In genomic region chr1:19315378-19316206, GRCh38 we compare ENCODE assay signal across 8 cellular contexts. TPM values are rescaled to one million over a fixed set of nuclear protein-coding genes. Genes with fewer than 3 reads are reported as not detected.
A peak's percentile ranks its signal among the peaks of the same experiment; 100 is the strongest.
DNase-seq lines count a peak whose midpoint lies in the region; ATAC-seq and TF ChIP-seq lines count a peak whose summit lies in the region.

No MANE protein-coding gene starts in this region.

- no peaks in the 10 kb centered on the region for H3K9me3 ChIP-seq in MG63

- peak overlapping the region; percentile 81 for H3K27ac Mint-ChIP-seq in HFFc6

- no peak overlapping the region for H3K4me3 ChIP-seq in MG63

- peak overlapping the region; percentile 38; the same call in 1 of the 2 replicates for H3K4me3 Mint-ChIP-seq in HFFc6

- peaks cover 5% of the 10 kb centered on the region for H3K27me3 Mint-ChIP-seq in HFFc6 (ENCODE audit: insufficient read depth)

- peaks cover 10% of the 10 kb centered on the region for H3K36me3 ChIP-seq in MG63

- H3K36me3 Mint-ChIP-seq in HFFc6 (ENCODE audit: low read depth): peaks cover 13% of the 10 kb centered on the region; the same call in 1 of the 2 replicates

- no peaks in the 10 kb centered on the region for H3K27me3 ChIP-seq in MG63

- ATAC-seq in left ventricle myocardium superior (no peak), GM21717 (IDR thresholded peaks at IDR 0.05; ENCODE audit: unreplicated experiment) (no peak)

- H3K4me1 Mint-ChIP-seq in HFFc6 (ENCODE audit: low read depth): peaks cover 44% of the 10 kb centered on the region

- H3K9me3 Mint-ChIP-seq in HFFc6: no peaks in the 10 kb centered on the region

- peak; percentile 80 for DNase-seq in GF-D8 (lab: John Stamatoyannopoulos, UW)
- peak; percentile 27 for DNase-seq in HFFc6
- DNase-seq in SW480 (ENCODE audit: low spot score): peak; percentile 32
- DNase-seq in lung microvascular endothelial cell (ENCODE audit: low read depth in 2 of 2): peak; percentile 53 to 70
- DNase-seq in left ventricle myocardium superior: no peak
- DNase-seq in MG63: no peak
- DNase-seq in Ammon's horn (ENCODE audit: low spot score): no peak

- no peak for TF ChIP-seq CTCF in HFFc6 (IDR thresholded peaks at IDR 0.05)

- intact Hi-C loops in left ventricle myocardium superior (cut with micrococcal nuclease): no loop called here

RNA-seq across cellular contexts. Expression of gene SLC66A1, which starts 3.5 kb away (rescaled TPM):
- 10 to 100 TPM; 13.3 to 15.6 (median 14.2) TPM for total RNA-seq in HFFc6 (2021; fragmentation: NEBNext Ultra II Directional; extraction: Animal tissue kit (Norgen Biotek cat#: 25700))
- total RNA-seq in lung microvascular endothelial cell (10.7 and 12.3 TPM in 2 replicates), left ventricle myocardium superior (7.5 TPM)
- 15.9 and 19.9 TPM in 2 replicates for total RNA-seq in MG63 (2014; rRNA removed; shearing (Covaris generic); ENCODE audit: low replicate concordance)

RNA-seq across cellular contexts. Expression of gene AKR7A2, which starts 3.6 kb away (rescaled TPM):
- total RNA-seq in HFFc6 (2021; fragmentation: NEBNext Ultra II Directional; extraction: Animal tissue kit (Norgen Biotek cat#: 25700)): 10 to 100 TPM; 62.8 to 74.2 (median 69.4) TPM
- 42.1 and 48.6 TPM in 2 replicates for total RNA-seq in lung microvascular endothelial cell
- 48.7 TPM for total RNA-seq in left ventricle myocardium superior
- total RNA-seq in MG63 (2014; rRNA removed; shearing (Covaris generic); ENCODE audit: low replicate concordance): 62.1 and 83.3 TPM in 2 replicates

RNA-seq across cellular contexts. Expression of gene AKR7A3, which starts 27.0 kb away (rescaled TPM):
- under 1 TPM in 5 of 6 experiments, not detected in 1; 0.12 to 0.46 (median 0.27) TPM for total RNA-seq in HFFc6 (2021; fragmentation: NEBNext Ultra II Directional; extraction: Animal tissue kit (Norgen Biotek cat#: 25700))
- total RNA-seq in lung microvascular endothelial cell (under 0.01 and 0.22 TPM in 2 replicates), left ventricle myocardium superior (0.20 TPM)
- 0.95 TPM in 1 of 2 replicates, not detected in the other for total RNA-seq in MG63 (2014; rRNA removed; shearing (Covaris generic); ENCODE audit: low replicate concordance)

Comparison
In these comparisons a context has a peak if more than half of its experiments do, and no peak if none do; other contexts are left out.
1. DNase-seq: peak in GF-D8 (single experiment), HFFc6 (single experiment), SW480 (single experiment) and lung microvascular endothelial cell (2 of 2); none in left ventricle myocardium superior (single experiment), MG63 (single experiment) and Ammon's horn (single experiment).